ENCODE assay signal across 15 cellular contexts in the genomic region with DNA sequence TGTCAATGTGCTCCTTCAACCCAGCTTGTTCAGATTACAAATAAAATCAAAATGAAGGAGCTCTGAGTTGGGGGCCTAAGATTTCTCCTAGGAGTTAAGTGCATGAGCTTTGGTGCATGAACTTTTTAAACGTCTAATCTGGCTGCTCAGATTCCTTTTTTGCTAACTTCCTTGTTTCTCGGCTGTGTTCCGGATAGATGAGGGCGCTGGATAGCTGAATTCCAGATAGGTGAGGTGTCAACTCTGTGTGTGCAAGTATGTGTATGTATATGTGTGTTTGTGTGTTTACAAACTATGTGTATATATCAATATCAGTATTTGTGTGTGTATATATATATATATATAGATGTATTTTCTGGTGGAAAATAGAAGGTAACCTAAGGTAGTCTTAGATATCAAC.
"Had no signal": no experiment of that assay in that cellular context is flagged by ENCODE, and none has a peak within 500 bp of the region (broad histone marks: within the 10 kb centered on the region; RNA-seq: fewer than 3 reads in every experiment).

No MANE protein-coding gene starts in this region.

- ATAC-seq: activated CD4-positive, CD25-positive, alpha-beta regulatory T cell treated with anti-CD3 and anti-CD28 coated beads, Interleukin-2, amount 50 U/mL, for 24 hours; activated CD8-positive, alpha-beta memory T cell treated with anti-CD3 and anti-CD28 coated beads, Interleukin-2, amount 10 ng/mL, durations not matched to agents 7 days and 5 days; effector memory CD8-positive, alpha-beta T cell; gastroesophageal sphincter; left ventricle myocardium superior; stimulated activated naive CD8-positive, alpha-beta T cell treated with anti-CD3 and anti-CD28 coated beads, Interleukin-15, amount 100 ng/mL, for 72 hours had no signal

- H3K79me2 ChIP-seq: parathyroid adenoma had no signal

- H3K27ac ChIP-seq: colonic mucosa, gastroesophageal sphincter, parathyroid adenoma, thoracic aorta had no signal

- H3K27me3 Mint-ChIP-seq: activated CD8-positive, alpha-beta memory T cell treated with anti-CD3 and anti-CD28 coated beads, Interleukin-2, amount 10 ng/mL, durations not matched to agents 7 days and 5 days; effector memory CD8-positive, alpha-beta T cell; stimulated activated naive CD8-positive, alpha-beta T cell treated with anti-CD3 and anti-CD28 coated beads, Interleukin-15, amount 100 ng/mL, for 72 hours had no signal

- H3K4me1 ChIP-seq: colonic mucosa, gastroesophageal sphincter, parathyroid adenoma had no signal

- H3K27ac Mint-ChIP-seq: activated CD8-positive, alpha-beta memory T cell treated with anti-CD3 and anti-CD28 coated beads, Interleukin-2, amount 10 ng/mL, durations not matched to agents 7 days and 5 days had no signal

- H3K27me3 ChIP-seq: colonic mucosa, gastroesophageal sphincter had no signal

- H3K4me3 ChIP-seq: colonic mucosa, gastroesophageal sphincter, thoracic aorta had no signal

- FAIRE-seq: kidney, urothelium cell line had no signal

- H3K9me3 Mint-ChIP-seq: effector memory CD8-positive, alpha-beta T cell had no signal

- H3K4me3 Mint-ChIP-seq: activated CD8-positive, alpha-beta memory T cell treated with anti-CD3 and anti-CD28 coated beads, Interleukin-2, amount 10 ng/mL, durations not matched to agents 7 days and 5 days; effector memory CD8-positive, alpha-beta T cell; stimulated activated naive CD8-positive, alpha-beta T cell treated with anti-CD3 and anti-CD28 coated beads, Interleukin-15, amount 100 ng/mL, for 72 hours had no signal

- H3K9ac ChIP-seq: parathyroid adenoma had no signal

- DNase-seq: activated CD8-positive, alpha-beta memory T cell treated with anti-CD3 and anti-CD28 coated beads, Interleukin-2, amount 10 ng/mL, durations not matched to agents 7 days and 5 days; activated naive CD4-positive, alpha-beta T cell treated with Interleukin-2 at 50 U/mL for 16 hours; activated T-cell treated with anti-CD3 and anti-CD28 coated beads, Interleukin-2, amount 50 U/mL, for 48 hours; caudate nucleus; colonic mucosa; effector memory CD8-positive, alpha-beta T cell; kidney; left ventricle myocardium superior; stimulated activated CD4-positive, alpha-beta T cell treated with anti-CD3 and anti-CD28 coated beads, Interleukin-4, amount 100 ng/mL, for 24 hours; stimulated activated naive CD8-positive, alpha-beta T cell treated with anti-CD3 and anti-CD28 coated beads, Interleukin-15, amount 100 ng/mL, for 72 hours had no signal

- H3K36me3 ChIP-seq: colonic mucosa had no signal

- H3K9me3 ChIP-seq: colonic mucosa, gastroesophageal sphincter, thoracic aorta had no signal

- H3K4me1 Mint-ChIP-seq: activated CD8-positive, alpha-beta memory T cell treated with anti-CD3 and anti-CD28 coated beads, Interleukin-2, amount 10 ng/mL, durations not matched to agents 7 days and 5 days had no signal

- H2AFZ ChIP-seq: parathyroid adenoma had no signal
